ENCODE assay signal across 24 cellular contexts in genomic region chr2:58494059-58494458, GRCh38.
"Had no signal": no experiment of that assay in that cellular context is flagged by ENCODE, and none has a peak within 500 bp of the region (broad histone marks: within the 10 kb centered on the region; RNA-seq: fewer than 3 reads in every experiment).

No MANE protein-coding gene starts in this region.

- H3K4me1 Mint-ChIP-seq: memory B cell; naive thymus-derived CD4-positive, alpha-beta T cell; stimulated activated effector memory CD8-positive, alpha-beta T cell treated with anti-CD3 and anti-CD28 coated beads, Interleukin-12 subunit alpha, Interleukin-12 subunit beta, amount 100 ng/mL, for 72 hours had no signal

- H3K27me3 Mint-ChIP-seq: effector memory CD8-positive, alpha-beta T cell had no signal

- H3K4me2 ChIP-seq: hepatocyte had no signal

- H3K27me3 ChIP-seq: gastrocnemius medialis, heart left ventricle, hepatocyte, sigmoid colon, stomach, thyroid gland, vagina had no signal

- H3K36me3 ChIP-seq: gastrocnemius medialis, heart left ventricle, prostate gland, sigmoid colon, stomach, thyroid gland, vagina had no signal

- H3K27ac Mint-ChIP-seq: effector memory CD8-positive, alpha-beta T cell; memory B cell; mesothelial cell of epicardium; naive thymus-derived CD4-positive, alpha-beta T cell; nephron; stimulated activated effector memory CD8-positive, alpha-beta T cell treated with anti-CD3 and anti-CD28 coated beads, Interleukin-12 subunit alpha, Interleukin-12 subunit beta, amount 100 ng/mL, for 72 hours had no signal

- H3K79me2 ChIP-seq: hepatocyte had no signal

- H3K4me3 Mint-ChIP-seq: effector memory CD8-positive, alpha-beta T cell; memory B cell; mesothelial cell of epicardium; naive thymus-derived CD4-positive, alpha-beta T cell; nephron; stimulated activated effector memory CD8-positive, alpha-beta T cell treated with anti-CD3 and anti-CD28 coated beads, Interleukin-12 subunit alpha, Interleukin-12 subunit beta, amount 100 ng/mL, for 72 hours had no signal

- H3K36me3 Mint-ChIP-seq: memory B cell; mesothelial cell of epicardium; naive thymus-derived CD4-positive, alpha-beta T cell; stimulated activated effector memory CD8-positive, alpha-beta T cell treated with anti-CD3 and anti-CD28 coated beads, Interleukin-12 subunit alpha, Interleukin-12 subunit beta, amount 100 ng/mL, for 72 hours had no signal

- ATAC-seq: effector memory CD8-positive, alpha-beta T cell; gastrocnemius medialis; heart left ventricle; left lobe of liver; naive thymus-derived CD4-positive, alpha-beta T cell; right cardiac atrium; stimulated activated effector memory CD8-positive, alpha-beta T cell treated with anti-CD3 and anti-CD28 coated beads, Interleukin-12 subunit alpha, Interleukin-12 subunit beta, amount 100 ng/mL, for 72 hours had no signal

- H3K9me3 Mint-ChIP-seq: effector memory CD8-positive, alpha-beta T cell; memory B cell; mesothelial cell of epicardium; naive thymus-derived CD4-positive, alpha-beta T cell; nephron; stimulated activated effector memory CD8-positive, alpha-beta T cell treated with anti-CD3 and anti-CD28 coated beads, Interleukin-12 subunit alpha, Interleukin-12 subunit beta, amount 100 ng/mL, for 72 hours had no signal

- H2AFZ ChIP-seq: hepatocyte had no signal

- DNase-seq: effector memory CD8-positive, alpha-beta T cell; gastrocnemius medialis; heart left ventricle; naive thymus-derived CD4-positive, alpha-beta T cell; right cardiac atrium; sigmoid colon; stimulated activated CD4-positive, alpha-beta T cell treated with anti-CD3 and anti-CD28 coated beads, Interleukin-2, amount 100 ng/mL, for 24 hours; stimulated activated CD4-positive, alpha-beta T cell treated with anti-CD3 and anti-CD28 coated beads, Interleukin-4, amount 100 ng/mL, for 24 hours; stimulated activated naive CD4-positive, alpha-beta T cell treated with Interleukin-2 at 50 U/mL for 16 hours; stomach; thyroid gland; trophoblast cell had no signal

- H3K9me3 ChIP-seq: gastrocnemius medialis, heart left ventricle, prostate gland, sigmoid colon, stomach, thyroid gland, vagina had no signal

- FAIRE-seq: endometrium, keratinocyte had no signal

- H3K4me1 ChIP-seq: gastrocnemius medialis, heart left ventricle, prostate gland, sigmoid colon, stomach, thyroid gland, vagina had no signal

- H3K27ac ChIP-seq: coronary artery, gastrocnemius medialis, heart left ventricle, hepatocyte, prostate gland, sigmoid colon, stomach, thyroid gland, vagina had no signal

- H3K4me3 ChIP-seq: coronary artery, gastrocnemius medialis, heart left ventricle, hepatocyte, lung, prostate gland, sigmoid colon, stomach, thyroid gland, vagina had no signal
